In genomic region chr5:75052461-75053285, GRCh38 we compare ENCODE assay signal across 8 cellular contexts. TPM values are rescaled to one million over a fixed set of nuclear protein-coding genes. Genes with fewer than 3 reads are reported as not detected.
DNase-seq lines count a peak whose midpoint lies in the region; ATAC-seq and TF ChIP-seq lines count a peak whose summit lies in the region.

Gene GCNT4, minus strand, starts transcription at chr5:75052558. Its CDS starts 22,521 bp downstream, at chr5:75030037.

- no peaks in the 10 kb centered on the region for H3K36me3 Mint-ChIP-seq in activated CD8-positive, alpha-beta T cell treated with anti-CD3 and anti-CD28 coated beads for 36 hours (ENCODE audit: low read depth)

- no peak for TF ChIP-seq CTCF in activated CD8-positive, alpha-beta T cell treated with anti-CD3 and anti-CD28 coated beads for 36 hours (IDR thresholded peaks at IDR 0.05)

- peak within 1 kb of the TSS; percentile 78 for H3K9ac ChIP-seq in HUES64 (ENCODE audit: low read depth, low read length)

- H3K4me3 Mint-ChIP-seq in activated CD8-positive, alpha-beta T cell treated with anti-CD3 and anti-CD28 coated beads for 36 hours: peak within 1 kb of the TSS; percentile 82

- peaks cover 75% of the 10 kb centered on the region for H3K4me1 Mint-ChIP-seq in activated CD8-positive, alpha-beta T cell treated with anti-CD3 and anti-CD28 coated beads for 36 hours (ENCODE audit: low read depth)

- DNase-seq in EH (ENCODE audit: low read depth) (peak; percentile 72), epithelial cell of prostate (ENCODE audit: low read depth, low spot score) (no peak), mucosa of gallbladder (ENCODE audit: low spot score) (peak; percentile 27), cerebellar cortex (ENCODE audit: low spot score) (no peak)
- peak; percentile 58 for DNase-seq in activated CD8-positive, alpha-beta T cell treated with anti-CD3 and anti-CD28 coated beads for 36 hours

- no peaks in the 10 kb centered on the region for H3K9me3 ChIP-seq in HUES64 (ENCODE audit: insufficient read depth, low read depth, low read length)

- peak within 1 kb of the TSS; percentile 91 for H3K27ac Mint-ChIP-seq in activated CD8-positive, alpha-beta T cell treated with anti-CD3 and anti-CD28 coated beads for 36 hours

- peak within 1 kb of the TSS; percentile 71 for H3K4me3 ChIP-seq in HUES64 (ENCODE audit: low read length)

- H3K27me3 ChIP-seq in HUES64 (ENCODE audit: insufficient read depth, low read length): peaks cover 48% of the 10 kb centered on the region

- POLR2A ChIA-PET in activated CD8-positive, alpha-beta T cell treated with anti-CD3 and anti-CD28 coated beads for 36 hours (lab: Charles Lee): interaction anchor here (0.6 to 1.9 kb wide), 9 partner anchors 8 to 284 kb away, joined by 3 to 8 read pairs (median 3); partner anchors contain the start of genes ANKRD31 and HMGCR

- H3K4me1 ChIP-seq in HUES64 (ENCODE audit: insufficient read depth, low read length): peaks cover 34% of the 10 kb centered on the region

- H3K9me3 Mint-ChIP-seq in activated CD8-positive, alpha-beta T cell treated with anti-CD3 and anti-CD28 coated beads for 36 hours: no peaks in the 10 kb centered on the region

- H3K27me3 Mint-ChIP-seq in activated CD8-positive, alpha-beta T cell treated with anti-CD3 and anti-CD28 coated beads for 36 hours: no peaks in the 10 kb centered on the region

- under 1% methylated on average over 103 of the region's 103 CpGs for WGBS in HUES64

- ATAC-seq in activated CD8-positive, alpha-beta T cell treated with anti-CD3 and anti-CD28 coated beads for 36 hours: peak; percentile 22
- ATAC-seq in GM18519 (IDR thresholded peaks at IDR 0.05; ENCODE audit: low FRiP score, unreplicated experiment): no peak

- intact Hi-C loops in activated CD8-positive, alpha-beta T cell treated with anti-CD3 and anti-CD28 coated beads for 36 hours (cut with micrococcal nuclease): loop anchor here (5.0 to 10.0 kb wide), 2 partner anchors 185 to 282 kb away; partner anchors contain the start of genes ANKRD31 and HMGCR

- CTCF ChIA-PET in activated CD8-positive, alpha-beta T cell treated with anti-CD3 and anti-CD28 coated beads for 36 hours (lab: Charles Lee): interaction anchor here (1.1 to 5.2 kb wide), 8 partner anchors 7 to 184 kb away, joined by 3 to 38 read pairs (median 12); partner anchors contain the start of gene ANKRD31

- H3K27ac ChIP-seq in HUES64 (ENCODE audit: low read depth, low read length) (peak within 1 kb of the TSS; percentile 66; the same call in 1 of the 2 replicates), epithelial cell of prostate (peak within 1 kb of the TSS; percentile 84), temporal lobe (ENCODE audit: low read depth, low read length) (peak within 1 kb of the TSS; percentile 52)

- no peaks in the 10 kb centered on the region for H3K36me3 ChIP-seq in HUES64 (ENCODE audit: insufficient read depth, low read length)

RNA-seq across cellular contexts. Expression of gene GCNT4, which starts in this region (rescaled TPM):
- polyA plus RNA-seq in HUES64 (2013, experiment 1 of 2): 3.1 TPM
- 3.1 TPM for polyA plus RNA-seq in HUES64 (2013, experiment 2 of 2)
- total RNA-seq in activated CD8-positive, alpha-beta T cell treated with anti-CD3 and anti-CD28 coated beads for 36 hours: 1 to 10 TPM; 2.1 to 2.4 TPM
- total RNA-seq in mucosa of gallbladder (36.2 TPM), temporal lobe (0.74 TPM)

Comparison
In these comparisons a context has a peak if more than half of its experiments do, and no peak if none do; other contexts are left out.
1. RNA of gene GCNT4 (total RNA-seq): 36.2 TPM in mucosa of gallbladder (single experiment); 2.1 to 2.4 TPM in activated CD8-positive, alpha-beta T cell treated with anti-CD3 and anti-CD28 coated beads for 36 hours and 0.74 TPM in temporal lobe (single experiment); every median in the first group is over 10 times any median in the second.
2. DNase-seq: peak in EH (single experiment), activated CD8-positive, alpha-beta T cell treated with anti-CD3 and anti-CD28 coated beads for 36 hours (single experiment) and mucosa of gallbladder (single experiment); none in epithelial cell of prostate (single experiment) and cerebellar cortex (single experiment).
3. Peak in every context shown above with its lines, with median percentiles within 50 percentile points of each other: H3K27ac ChIP-seq.